In genomic region chr14:75650253-75651058, GRCh38 we compare ENCODE assay signal across 26 cellular contexts. TPM values are rescaled to one million over a fixed set of nuclear protein-coding genes. Genes with fewer than 3 reads are reported as not detected.
DNase-seq lines count a peak whose midpoint lies in the region; ATAC-seq and TF ChIP-seq lines count a peak whose summit lies in the region.
"Had no signal": no experiment of that assay in that cellular context is flagged by ENCODE, and none has a peak within 500 bp of the region (broad histone marks: within the 10 kb centered on the region; RNA-seq: fewer than 3 reads in every experiment).

No MANE protein-coding gene starts in this region.

- H3K4me1 ChIP-seq in upper lobe of left lung, result peaks cover 18 to 36% (median 23%) of the 10 kb centered on the region in 4 donors
- H3K4me1 ChIP-seq: HAP-1 had no signal

- 73 to 77% methylated on average over 5 of the region's 5 CpGs for WGBS in upper lobe of left lung, 2 donors

- peaks cover 23% of the 10 kb centered on the region for H3K36me3 Mint-ChIP-seq in activated naive CD4-positive, alpha-beta T cell treated with anti-CD3 and anti-CD28 coated beads, Interleukin-2, amount 50 U/mL, for 24 hours

- H3K4me3 Mint-ChIP-seq in activated naive CD4-positive, alpha-beta T cell treated with anti-CD3 and anti-CD28 coated beads, Interleukin-2, amount 50 U/mL, for 24 hours, result no peak overlapping the region
- H3K4me3 Mint-ChIP-seq: activated naive CD8-positive, alpha-beta T cell treated with anti-CD3 and anti-CD28 coated beads, Interleukin-2, amount 50 U/mL, for 24 hours; stimulated activated naive CD8-positive, alpha-beta T cell treated with anti-CD3 and anti-CD28 coated beads, Interleukin-15, Interleukin-2, amounts not matched to agents 100 ng/mL and 50 ng/mL, for 24 hours; T-cell had no signal

- no peak for DNase-seq in activated naive CD4-positive, alpha-beta T cell treated with anti-CD3 and anti-CD28 coated beads, Interleukin-2, amount 50 U/mL, for 16 hours
- peak; percentile 42 for DNase-seq in kidney tubule cell (ENCODE audit: low spot score)
- peak; percentile 23 for DNase-seq in myocyte (ENCODE audit: low read depth)
- no peak for DNase-seq in upper lobe of left lung
- no peak for DNase-seq in AML-193 (lab: John Stamatoyannopoulos, UW)
- DNase-seq in amygdala (lab: John Stamatoyannopoulos, UW), result no peak
- DNase-seq: activated CD4-positive, alpha-beta T cell treated with anti-CD3 and anti-CD28 coated beads, Interleukin-2, amount 50 U/mL, for 48 hours; activated naive CD8-positive, alpha-beta T cell treated with anti-CD3 and anti-CD28 coated beads, Interleukin-2, amount 50 U/mL, for 24 hours; cerebellar nuclear complex; GDM1; KG1; MM.1S; NCI-H1417; NCI-H2081 treated with DMSO at 0.1 percent for 48 hours; NCI-H226; NCI-H774; T-cell had no signal

- TF ChIP-seq POLR2A in upper lobe of left lung (IDR thresholded peaks at IDR 0.05), result no peak

- H3K4me3 ChIP-seq in upper lobe of left lung, result no peak overlapping the region
- H3K4me3 ChIP-seq: HAP-1, prostate gland, SJSA1, thoracic aorta had no signal

- H3K27ac ChIP-seq in upper lobe of left lung, result peak overlapping the region; percentile 14 to 59 (median 28)
- H3K27ac ChIP-seq: neutrophil, SJSA1, thoracic aorta had no signal

- no peaks in the 10 kb centered on the region for H3K9me3 ChIP-seq in upper lobe of left lung
- H3K9me3 ChIP-seq: HAP-1, neutrophil, prostate gland, SJSA1, thoracic aorta had no signal

- H3K9me3 Mint-ChIP-seq in activated naive CD4-positive, alpha-beta T cell treated with anti-CD3 and anti-CD28 coated beads, Interleukin-2, amount 50 U/mL, for 24 hours, result no peaks in the 10 kb centered on the region
- H3K9me3 Mint-ChIP-seq: activated naive CD8-positive, alpha-beta T cell treated with anti-CD3 and anti-CD28 coated beads, Interleukin-2, amount 50 U/mL, for 24 hours; stimulated activated naive CD8-positive, alpha-beta T cell treated with anti-CD3 and anti-CD28 coated beads, Interleukin-15, Interleukin-2, amounts not matched to agents 100 ng/mL and 50 ng/mL, for 24 hours; T-cell had no signal

- no peak for TF ChIP-seq EP300 in upper lobe of left lung (IDR thresholded peaks at IDR 0.05)

- peak overlapping the region; percentile 17 for H3K27ac Mint-ChIP-seq in activated naive CD4-positive, alpha-beta T cell treated with anti-CD3 and anti-CD28 coated beads, Interleukin-2, amount 50 U/mL, for 24 hours
- H3K27ac Mint-ChIP-seq: activated naive CD8-positive, alpha-beta T cell treated with anti-CD3 and anti-CD28 coated beads, Interleukin-2, amount 50 U/mL, for 24 hours; stimulated activated naive CD8-positive, alpha-beta T cell treated with anti-CD3 and anti-CD28 coated beads, Interleukin-15, Interleukin-2, amounts not matched to agents 100 ng/mL and 50 ng/mL, for 24 hours; T-cell had no signal

- H3K4me1 Mint-ChIP-seq in activated naive CD4-positive, alpha-beta T cell treated with anti-CD3 and anti-CD28 coated beads, Interleukin-2, amount 50 U/mL, for 24 hours, result peaks cover 4% of the 10 kb centered on the region

- no peaks in the 10 kb centered on the region for H3K27me3 Mint-ChIP-seq in activated naive CD4-positive, alpha-beta T cell treated with anti-CD3 and anti-CD28 coated beads, Interleukin-2, amount 50 U/mL, for 24 hours
- H3K27me3 Mint-ChIP-seq: activated naive CD8-positive, alpha-beta T cell treated with anti-CD3 and anti-CD28 coated beads, Interleukin-2, amount 50 U/mL, for 24 hours; stimulated activated naive CD8-positive, alpha-beta T cell treated with anti-CD3 and anti-CD28 coated beads, Interleukin-15, Interleukin-2, amounts not matched to agents 100 ng/mL and 50 ng/mL, for 24 hours; T-cell had no signal

- H3K27me3 ChIP-seq in upper lobe of left lung, result no peaks in the 10 kb centered on the region
- H3K27me3 ChIP-seq: neutrophil, SJSA1 had no signal

- ATAC-seq in upper lobe of left lung (ENCODE audit: low FRiP score in 2 of 2), result no peak
- no peak for ATAC-seq in HG03139 (IDR thresholded peaks at IDR 0.05; ENCODE audit: unreplicated experiment)
- ATAC-seq: activated CD4-positive, CD25-positive, alpha-beta regulatory T cell treated with anti-CD3 and anti-CD28 coated beads, Interleukin-2, amount 50 U/mL, for 24 hours; activated naive CD8-positive, alpha-beta T cell treated with anti-CD3 and anti-CD28 coated beads, Interleukin-2, amount 50 U/mL, for 24 hours; T-cell had no signal

- peaks cover 17 to 67% (median 42%) of the 10 kb centered on the region in 4 donors for H3K36me3 ChIP-seq in upper lobe of left lung
- H3K36me3 ChIP-seq: prostate gland had no signal

- TF ChIP-seq CTCF in upper lobe of left lung (IDR thresholded peaks at IDR 0.05), result no peak

RNA-seq across cellular contexts. Expression of gene ERG28, which starts 10.2 kb away (rescaled TPM):
- total RNA-seq in myocyte (8.4 and 11.7 TPM in 2 replicates), upper lobe of left lung (10 to 100 TPM in 5 of 6 donors, 1 to 10 TPM in 1; 6.3 to 36.0 (median 17.3) TPM)
- 19.1 TPM for polyA plus RNA-seq in myocyte (2012)

RNA-seq across cellular contexts. Expression of gene TTLL5, which starts 10.6 kb away (rescaled TPM):
- total RNA-seq in myocyte (12.2 and 13.9 TPM in 2 replicates), upper lobe of left lung (10 to 100 TPM; 24.5 to 85.9 (median 33.5) TPM)
- polyA plus RNA-seq in myocyte (2012), result 10.8 TPM

Comparison
In these comparisons a context has a peak if more than half of its experiments do, and no peak if none do; other contexts are left out.
1. DNase-seq: peak in kidney tubule cell (single experiment) and myocyte (single experiment); none in activated naive CD4-positive, alpha-beta T cell treated with anti-CD3 and anti-CD28 coated beads, Interleukin-2, amount 50 U/mL, for 16 hours (single experiment), upper lobe of left lung (0 of 2), AML-193 (0 of 2) and amygdala (0 of 56).